ENCODE assay signal across 8 cellular contexts in genomic region chr1:113904674-113905434, GRCh38. TPM values are rescaled to one million over a fixed set of nuclear protein-coding genes. Genes with fewer than 3 reads are reported as not detected.
A peak's percentile ranks its signal among the peaks of the same experiment; 100 is the strongest.
DNase-seq lines count a peak whose midpoint lies in the region; ATAC-seq and TF ChIP-seq lines count a peak whose summit lies in the region.

TSS of gene AP4B1 (minus strand) at chr1:113904799. CDS start at chr1:113904717, 82 bp downstream.
TSS of gene DCLRE1B (plus strand) at chr1:113905326. CDS start at chr1:113905587, 261 bp downstream.

- H3K9me3 ChIP-seq in OCI-LY1 (ENCODE audit: low read length): no peaks in the 10 kb centered on the region

- H2AFZ ChIP-seq in OCI-LY1 (ENCODE audit: low read length): peak within 1 kb of the TSS; percentile 68; the same call in 1 of the 2 replicates

- H4K20me1 ChIP-seq in OCI-LY1 (ENCODE audit: insufficient read depth, low read length): no peaks in the 10 kb centered on the region

- peaks cover 27% of the 10 kb centered on the region for H3K4me1 ChIP-seq in OCI-LY1 (ENCODE audit: insufficient read depth, low read length, severe bottlenecking)

- peak within 1 kb of the TSS; percentile 86 for H3K4me3 ChIP-seq in OCI-LY1 (ENCODE audit: low read depth, low read length, poor library complexity, severe bottlenecking)

- no peaks in the 10 kb centered on the region for H3K9me2 ChIP-seq in OCI-LY1 (ENCODE audit: low read depth, low read length)

- H3K4me3 Mint-ChIP-seq in endothelial cell (ENCODE audit: unreplicated experiment): peak within 1 kb of the TSS; percentile 98

- TF ChIP-seq CTCF in OCI-LY1 (IDR thresholded peaks at IDR 0.05; ENCODE audit: low read length): peak; percentile 65
- peak; percentile 26 for TF ChIP-seq CTCF in endothelial cell (IDR thresholded peaks at IDR 0.05; ENCODE audit: unreplicated experiment)

- DNase-seq in DMS 273 treated with DMSO at 0.1 percent for 48 hours (lab: John Stamatoyannopoulos, UW): peak; percentile 98
- peak; percentile 88 for DNase-seq in HuH-7 (ENCODE audit: low spot score)
- DNase-seq in activated CD8-positive, alpha-beta memory T cell treated with anti-CD3 and anti-CD28 coated beads, Interleukin-2, amount 50 U/mL, for 4 hours: peak; percentile 94
- DNase-seq in endothelial cell (ENCODE audit: low spot score): peak; percentile 97
- DNase-seq in midbrain (lab: John Stamatoyannopoulos, UW): peak; percentile 99
- peak; percentile 88 to 95 for DNase-seq in stimulated activated CD8-positive, alpha-beta memory T cell treated with anti-CD3 and anti-CD28 coated beads, Interleukin-2, amount 100 ng/mL, for 1 hour (ENCODE audit: low read depth in 2 of 2)

- H3K79me2 ChIP-seq in OCI-LY1 (ENCODE audit: insufficient read depth, low read length): peaks cover 13% of the 10 kb centered on the region; the same call in 1 of the 2 replicates

- H3K9me3 Mint-ChIP-seq in endothelial cell (ENCODE audit: unreplicated experiment): no peaks in the 10 kb centered on the region

- H3K9ac ChIP-seq in OCI-LY1 (ENCODE audit: low read length): peak within 1 kb of the TSS; percentile 87

- no peaks in the 10 kb centered on the region for H3K27me3 ChIP-seq in OCI-LY1 (ENCODE audit: insufficient read depth, low read length)

- peak; percentile 88 for ATAC-seq in GM21515 (IDR thresholded peaks at IDR 0.05; ENCODE audit: unreplicated experiment)

- peaks cover 12% of the 10 kb centered on the region for H3K27me3 Mint-ChIP-seq in endothelial cell (ENCODE audit: unreplicated experiment)

- peak within 1 kb of the TSS; percentile 88 for H3K27ac Mint-ChIP-seq in endothelial cell (ENCODE audit: unreplicated experiment)

- peak within 1 kb of the TSS; percentile 67 for H3K27ac ChIP-seq in OCI-LY1 (ENCODE audit: low read depth, low read length, poor library complexity, severe bottlenecking)

- peaks cover 21% of the 10 kb centered on the region for H3K36me3 Mint-ChIP-seq in endothelial cell (ENCODE audit: low read depth, unreplicated experiment)

- H3K36me3 ChIP-seq in OCI-LY1 (ENCODE audit: insufficient read depth, low read length): peaks cover 36% of the 10 kb centered on the region

- H3K4me1 Mint-ChIP-seq in endothelial cell (ENCODE audit: unreplicated experiment): peaks cover 23% of the 10 kb centered on the region

- peak within 1 kb of the TSS; percentile 70 for H3K4me2 ChIP-seq in OCI-LY1 (ENCODE audit: low read length)

- H3F3A ChIP-seq in OCI-LY1 (ENCODE audit: insufficient read depth, low read length): no peaks in the 10 kb centered on the region

RNA-seq across cellular contexts. Expression of gene AP4B1, which starts in this region (rescaled TPM):
- 28.4 TPM for total RNA-seq in endothelial cell (ENCODE audit: unreplicated experiment)

RNA-seq across cellular contexts. Expression of gene DCLRE1B, which starts in this region (rescaled TPM):
- 11.8 TPM for total RNA-seq in endothelial cell (ENCODE audit: unreplicated experiment)

Comparison
In these comparisons a context has a peak if more than half of its experiments do, and no peak if none do; other contexts are left out.
1. Peak in every context shown above with its lines: DNase-seq, ATAC-seq, H3K4me3 ChIP-seq and H3K27ac ChIP-seq.